13 cellular contexts compared by ENCODE assay signal in the genomic region with DNA sequence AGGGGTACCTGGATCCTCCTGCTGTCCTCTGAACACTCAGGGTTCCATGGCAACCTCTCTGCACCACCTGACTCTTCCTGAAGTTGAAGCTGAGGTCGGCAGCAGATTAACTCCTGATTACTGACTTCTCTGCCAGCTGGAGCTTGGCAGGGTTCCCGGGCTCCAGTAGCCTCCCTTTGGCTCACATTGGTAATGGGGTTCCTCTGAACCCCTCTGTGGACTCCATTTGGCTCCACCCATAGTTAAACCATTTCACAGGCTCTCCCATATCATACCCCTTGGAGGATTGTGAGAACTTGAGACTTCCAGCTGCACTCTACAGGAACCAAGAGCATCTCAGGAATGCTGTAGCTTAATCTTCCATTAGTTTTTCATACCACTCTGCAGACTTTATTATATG.
"Had no signal": no experiment of that assay in that cellular context is flagged by ENCODE, and none has a peak within 500 bp of the region (broad histone marks: within the 10 kb centered on the region; RNA-seq: fewer than 3 reads in every experiment).

No MANE protein-coding gene starts in this region.

- H3K79me2 ChIP-seq: hepatocyte had no signal

- H3K27ac ChIP-seq: hepatocyte, left lung, pancreas had no signal

- H3K4me3 ChIP-seq: hepatocyte, left lung, pancreas had no signal

- DNase-seq: activated CD4-positive, alpha-beta T cell treated with anti-CD3 and anti-CD28 coated beads, Interleukin-2, amount 50 U/mL, for 48 hours; activated CD4-positive, CD25-positive, alpha-beta regulatory T cell treated with anti-CD3 and anti-CD28 coated beads, Interleukin-2, amount 50 U/mL, for 72 hours; activated CD8-positive, alpha-beta memory T cell treated with anti-CD3 and anti-CD28 coated beads, Interleukin-2, amount 10 ng/mL, durations not matched to agents 7 days and 5 days; activated naive CD4-positive, alpha-beta T cell treated with anti-CD3 and anti-CD28 coated beads, Interleukin-2, amount 10 ng/mL, durations not matched to agents 7 days and 5 days; activated T-cell treated with anti-CD3 and anti-CD28 coated beads, Interleukin-2, amount 50 U/mL, for 1 hour; erythroblast; left lung; naive thymus-derived CD8-positive, alpha-beta T cell; pancreas; stimulated activated CD4-positive, alpha-beta T cell treated with anti-CD3 and anti-CD28 coated beads, Interleukin-12 subunit alpha, Interleukin-12 subunit beta, amount 100 ng/mL, for 4 hours; stimulated activated CD4-positive, alpha-beta T cell treated with anti-CD3 and anti-CD28 coated beads, Interleukin-2, amount 100 ng/mL, for 24 hours had no signal

- ATAC-seq: activated CD8-positive, alpha-beta memory T cell treated with anti-CD3 and anti-CD28 coated beads, Interleukin-2, amount 10 ng/mL, durations not matched to agents 7 days and 5 days; left lung; naive thymus-derived CD8-positive, alpha-beta T cell; pancreas; stimulated activated effector memory CD8-positive, alpha-beta T cell treated with anti-CD3 and anti-CD28 coated beads, Interleukin-12 subunit alpha, Interleukin-12 subunit beta, amount 100 ng/mL, for 72 hours had no signal

- H3K4me2 ChIP-seq: hepatocyte had no signal

- H2AFZ ChIP-seq: hepatocyte had no signal

- H3K9me3 ChIP-seq: left lung, pancreas had no signal

- H3K4me1 ChIP-seq: left lung, pancreas had no signal

- H3K27me3 ChIP-seq: hepatocyte, left lung, pancreas had no signal

- H3K36me3 ChIP-seq: left lung, pancreas had no signal
